ENCODE assay signal across 1 cellular context in genomic region chr1:182291584-182292192, GRCh38.
TF ChIP-seq lines count a peak whose summit lies in the region.

No MANE protein-coding gene starts in this region.

TF ChIP-seq in HepG2, 621 proteins besides CTCF, POLR2A, EP300 and RAD21 (continued from another document and continues in another):
- TF ChIP-seq ZXDC (CRISPR knock-in tag; IDR thresholded peaks at IDR 0.05): no peak
- TF ChIP-seq ZNF567 (CRISPR knock-in tag; IDR thresholded peaks at IDR 0.05; ENCODE audit: borderline replicate concordance): no peak
- peak; percentile 79 for TF ChIP-seq NFIC (IDR thresholded peaks at IDR 0.05; ENCODE audit: low read length)
- no peak for TF ChIP-seq STAT5B (CRISPR knock-in tag; IDR thresholded peaks at IDR 0.05)
- no peak for TF ChIP-seq RBM22 (optimal IDR thresholded peaks at IDR 0.05; ENCODE audit: low read length)
- no peak for TF ChIP-seq ZNF510 (CRISPR knock-in tag; IDR thresholded peaks at IDR 0.05; ENCODE audit: low read depth)
- TF ChIP-seq THAP7 (CRISPR knock-in tag; IDR thresholded peaks at IDR 0.05): no peak
- TF ChIP-seq ZNF3 (CRISPR knock-in tag; IDR thresholded peaks at IDR 0.05): 0 out of 2 replicates have a peak, but pooled peaks have one; percentile 31
- TF ChIP-seq ZNF614 (CRISPR knock-in tag; IDR thresholded peaks at IDR 0.05; ENCODE audit: borderline replicate concordance): no peak
- no peak for TF ChIP-seq ZNF407 (CRISPR knock-in tag; IDR thresholded peaks at IDR 0.05; ENCODE audit: not compliant biosample characterization)
- TF ChIP-seq FOXM1 (CRISPR knock-in tag; IDR thresholded peaks at IDR 0.05): no peak
- TF ChIP-seq DNMT1 (CRISPR knock-in tag; IDR thresholded peaks at IDR 0.05): no peak
- TF ChIP-seq IKZF5 (CRISPR knock-in tag; IDR thresholded peaks at IDR 0.05): peak; percentile 45; the same call in 1 of the 2 replicates
- no peak for TF ChIP-seq PLRG1 (conservative IDR thresholded peaks at IDR 0.05)
- TF ChIP-seq IKZF1 (IDR thresholded peaks at IDR 0.05): no peak
- peak; percentile 39; the same call in 1 of the 2 replicates for TF ChIP-seq FOXK2 (IDR thresholded peaks at IDR 0.05)
- TF ChIP-seq DPF2 (CRISPR knock-in tag; IDR thresholded peaks at IDR 0.05; ENCODE audit: borderline replicate concordance, low read depth): no peak
- TF ChIP-seq NCOR1 (IDR thresholded peaks at IDR 0.05; ENCODE audit: borderline replicate concordance, low read length): peak; percentile 33; the same call in 1 of the 2 replicates
- TF ChIP-seq ZNF326 (CRISPR knock-in tag; IDR thresholded peaks at IDR 0.05; ENCODE audit: borderline replicate concordance): no peak
- peak; percentile 97 for TF ChIP-seq PAXIP1 (CRISPR knock-in tag; conservative IDR thresholded peaks at IDR 0.05)
- TF ChIP-seq ZNF17 (CRISPR knock-in tag; IDR thresholded peaks at IDR 0.05): no peak
- TF ChIP-seq GPN1 (CRISPR knock-in tag; IDR thresholded peaks at IDR 0.05; ENCODE audit: borderline replicate concordance): no peak
- no peak for TF ChIP-seq CENPBD1 (CRISPR knock-in tag; IDR thresholded peaks at IDR 0.05; ENCODE audit: borderline replicate concordance, low read depth)
- TF ChIP-seq PCBP1 (IDR thresholded peaks at IDR 0.05; ENCODE audit: borderline replicate concordance, low read depth, low read length): no peak
- TF ChIP-seq MXD1 (CRISPR knock-in tag; IDR thresholded peaks at IDR 0.05): no peak
- TF ChIP-seq ZNF44 (CRISPR knock-in tag; IDR thresholded peaks at IDR 0.05): no peak
- peak; percentile 48 for TF ChIP-seq PATZ1 (CRISPR knock-in tag; IDR thresholded peaks at IDR 0.05)
- no peak for TF ChIP-seq ZC3H13 (CRISPR knock-in tag; IDR thresholded peaks at IDR 0.05)
- TF ChIP-seq YY1 (IDR thresholded peaks at IDR 0.05; ENCODE audit: insufficient read depth, insufficient replicate concordance, low read depth, low read length): peak; percentile 31
- peak; percentile 39; the same call in 1 of the 2 replicates for TF ChIP-seq TARDBP (CRISPR knock-in tag; IDR thresholded peaks at IDR 0.05)
- 0 out of 2 replicates have a peak, but pooled peaks have one; percentile 77 for TF ChIP-seq PITX1 (CRISPR knock-in tag; IDR thresholded peaks at IDR 0.05)
- TF ChIP-seq DDIT3 (CRISPR knock-in tag; IDR thresholded peaks at IDR 0.05): no peak
- TF ChIP-seq AGO1 (IDR thresholded peaks at IDR 0.05; ENCODE audit: low read depth, low read length, poor library complexity, severe bottlenecking): no peak
- no peak for TF ChIP-seq JARID2 (CRISPR knock-in tag; IDR thresholded peaks at IDR 0.05; ENCODE audit: insufficient replicate concordance)
